19 cellular contexts compared by ENCODE assay signal in the genomic region with DNA sequence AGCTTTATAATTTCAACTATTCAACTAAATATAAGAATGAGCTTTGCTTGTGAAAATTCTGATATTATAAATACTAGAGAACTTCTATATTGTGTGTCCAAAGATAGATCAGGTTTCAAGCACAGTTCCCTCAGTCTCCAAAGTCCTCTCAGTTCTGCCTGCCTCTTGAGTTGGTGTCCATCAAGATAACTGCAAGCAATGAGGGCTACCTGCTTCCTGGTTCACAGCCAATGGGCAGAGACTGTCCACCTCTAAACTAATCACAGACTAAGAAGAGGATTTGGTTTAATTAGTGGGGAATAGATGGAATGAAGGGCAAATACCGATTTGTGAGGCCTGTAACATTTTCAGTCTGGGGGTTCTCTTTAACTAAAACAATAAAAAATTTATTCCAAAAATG. TPM values are rescaled to one million over a fixed set of nuclear protein-coding genes. Genes with fewer than 3 reads are reported as not detected.
DNase-seq lines count a peak whose midpoint lies in the region; ATAC-seq, FAIRE-seq and TF ChIP-seq lines count a peak whose summit lies in the region.
"Had no signal": no experiment of that assay in that cellular context is flagged by ENCODE, and none has a peak within 500 bp of the region (broad histone marks: within the 10 kb centered on the region; RNA-seq: fewer than 3 reads in every experiment).

No MANE protein-coding gene starts in this region.

- TF ChIP-seq EP300 in HepG2 (IDR thresholded peaks at IDR 0.05; ENCODE audit: low read depth in 2 of 2, low read length in 2 of 2) (no peak), HepG2 (CRISPR knock-in tag; IDR thresholded peaks at IDR 0.05; ENCODE audit: borderline replicate concordance) (no peak)

- H4K20me1 ChIP-seq in HepG2 (ENCODE audit: insufficient read depth, low read length), result no peaks in the 10 kb centered on the region
- 0 out of 2 replicates have a peak, but pooled peaks cover 3% of the 10 kb centered on the region for H4K20me1 ChIP-seq in IMR-90 (ENCODE audit: insufficient read depth, low read length)

- H3K36me3 ChIP-seq in HepG2 (replicated peaks in 1 of 2; ENCODE audit: control insufficient read depth in 1 of 2, insufficient read depth in 2 of 2, low read length in 2 of 2) (peaks cover 14 to 46% of the 10 kb centered on the region in 2 experiments), right lobe of liver (no peaks in the 10 kb centered on the region), IMR-90 (ENCODE audit: control insufficient read depth, insufficient read depth, low read length) (no peaks in the 10 kb centered on the region), liver (ENCODE audit: control insufficient read depth in 4 of 4, insufficient read depth in 3 of 4, low read depth in 1 of 4, low read length in 3 of 4) (peaks cover 0 to 4% (median 1%) of the 10 kb centered on the region in 4 donors)
- H3K36me3 ChIP-seq: HAP-1 had no signal

- no peak overlapping the region for H2BK5ac ChIP-seq in IMR-90 (ENCODE audit: low read depth, low read length, poor library complexity, severe bottlenecking)

- H3K4me2 ChIP-seq in HepG2 (ENCODE audit: low read depth, low read length), result no peak overlapping the region
- no peak overlapping the region for H3K4me2 ChIP-seq in IMR-90 (ENCODE audit: low read depth, low read length)

- POLR2A ChIA-PET in HepG2 (lab: Yijun Ruan, JAX), result interaction anchor here (0.8 to 1.5 kb wide), 3 partner anchors 16 to 35 kb away, joined by 3 to 6 read pairs (median 3); no protein-coding TSS in a partner anchor
- POLR2A ChIA-PET in IMR-90 (lab: Charles Lee; ENCODE audit: unreplicated experiment), result no interaction called here

- H2BK20ac ChIP-seq in IMR-90 (ENCODE audit: low read depth, low read length), result no peak overlapping the region

- H3K4me1 ChIP-seq in HepG2 (ENCODE audit: insufficient read depth, low read length) (peaks cover 49% of the 10 kb centered on the region), right lobe of liver (peaks cover 0 to 20% (median 0%) of the 10 kb centered on the region in 4 donors), IMR-90 (ENCODE audit: control insufficient read depth, insufficient read depth, low read length) (peaks cover 10% of the 10 kb centered on the region), liver (ENCODE audit: control insufficient read depth in 4 of 4, insufficient read depth in 4 of 4, low read length in 3 of 4) (peaks cover 3 to 12% (median 8%) of the 10 kb centered on the region in 4 donors)
- H3K4me1 ChIP-seq: HAP-1 had no signal

- H2AFZ ChIP-seq in HepG2 (ENCODE audit: low read length), result no peak overlapping the region
- no peak overlapping the region for H2AFZ ChIP-seq in IMR-90 (replicated peaks; ENCODE audit: low read length, poor library complexity)
- H2AFZ ChIP-seq: GM23248 had no signal

- H3K9me1 ChIP-seq in IMR-90 (ENCODE audit: insufficient read depth, low read length), result peaks cover 2% of the 10 kb centered on the region; the same call in 1 of the 2 replicates

- BruUV-seq in HepG2 (replicated peaks; lab: Mats Ljungman, UMichigan), result no TSS peak
- BruUV-seq in IMR-90 (replicated peaks; lab: Mats Ljungman, UMichigan), result no TSS peak

- H3K9me3 ChIP-seq in HepG2 (ENCODE audit: low read length) (no peaks in the 10 kb centered on the region), right lobe of liver (no peaks in the 10 kb centered on the region), IMR-90 (ENCODE audit: control insufficient read depth, insufficient read depth, low read length) (no peaks in the 10 kb centered on the region), liver (ENCODE audit: control insufficient read depth in 4 of 4, low read length in 3 of 4) (no peaks in the 10 kb centered on the region)
- H3K9me3 ChIP-seq: HAP-1 had no signal

- no peak overlapping the region for H2BK120ac ChIP-seq in IMR-90 (ENCODE audit: low read depth, low read length)

- peak overlapping the region; percentile 4; the same call in 1 of the 2 replicates for H2AK5ac ChIP-seq in IMR-90 (ENCODE audit: low read depth, low read length)

- no peak overlapping the region for H3K9ac ChIP-seq in HepG2 (ENCODE audit: insufficient read depth, low read depth, low read length)
- no peak overlapping the region for H3K9ac ChIP-seq in IMR-90 (ENCODE audit: low read depth, low read length)
- H3K9ac ChIP-seq in liver (ENCODE audit: low read depth in 1 of 2, low read length in 2 of 2), result no peak overlapping the region
- H3K9ac ChIP-seq: GM23248 had no signal

- no peak overlapping the region for H4K91ac ChIP-seq in IMR-90 (ENCODE audit: insufficient read depth, low read depth, low read length)

- no peaks in the 10 kb centered on the region for H3K79me1 ChIP-seq in IMR-90 (ENCODE audit: low read depth in 1 of 2, low read length in 2 of 2)

- dilution Hi-C loops in IMR-90 (cut with HindIII; ENCODE audit: low sequenced_read_pairs, unreplicated experiment), result no loop called here

- H3K79me2 ChIP-seq in HepG2 (ENCODE audit: insufficient read depth, low read length), result peaks cover 47% of the 10 kb centered on the region

- H3K27ac ChIP-seq in HepG2 (ENCODE audit: extremely low read length, insufficient read depth, low read length) (peak overlapping the region; percentile 36), right lobe of liver (no peak overlapping the region), IMR-90 (ENCODE audit: insufficient read depth, low read length) (no peak overlapping the region), liver (ENCODE audit: low read depth in 1 of 2, low read length in 2 of 2) (no peak overlapping the region), substantia nigra (ENCODE audit: low read depth, low read length, poor library complexity, severe bottlenecking) (no peak overlapping the region)
- H3K27ac ChIP-seq: C4-2B, GM23248, HL-60 had no signal

- DNase-seq in HepG2 (ENCODE audit: low spot score) (no peak), right lobe of liver (no peak), IMR-90 (no peak), substantia nigra (lab: John Stamatoyannopoulos, UW) (no peak), NCI-H2081 treated with DMSO at 0.1 percent for 48 hours (lab: John Stamatoyannopoulos, UW) (no peak)
- DNase-seq: AML-193; CD4-positive, alpha-beta T cell; DMS153; DND-41; EL; GM23248; HFFc6; KBM-7 had no signal

- TF ChIP-seq POLR2A in HepG2 (IDR thresholded peaks at IDR 0.05; ENCODE audit: insufficient read depth in 1 of 2, low read depth in 2 of 2, low read length in 2 of 2), result no peak
- no peak for TF ChIP-seq POLR2A in right lobe of liver (IDR thresholded peaks at IDR 0.05)
- no peak for TF ChIP-seq POLR2A in IMR-90 (IDR thresholded peaks at IDR 0.05; ENCODE audit: low read depth, low read length)

- no peak overlapping the region for H3K18ac ChIP-seq in IMR-90 (ENCODE audit: low read depth, low read length)

- TF ChIP-seq CTCF in HepG2 (CRISPR knock-in tag; IDR thresholded peaks at IDR 0.05), result no peak
- no peak for TF ChIP-seq CTCF in right lobe of liver (IDR thresholded peaks at IDR 0.05)
- TF ChIP-seq CTCF in IMR-90 (conservative IDR thresholded peaks at IDR 0.05; ENCODE audit: low read depth, low read length), result no peak
- no peak for TF ChIP-seq CTCF in liver (IDR thresholded peaks at IDR 0.05; ENCODE audit: low read depth, low read length, missing input control)

- H3K4ac ChIP-seq in IMR-90 (ENCODE audit: low read depth, low read length), result no peak overlapping the region

- H4K5ac ChIP-seq in IMR-90 (ENCODE audit: low read depth, low read length), result no peak overlapping the region

- no peak overlapping the region for H3K56ac ChIP-seq in IMR-90 (ENCODE audit: extremely low read depth, insufficient read depth, low read length)

- H3K23ac ChIP-seq in IMR-90 (ENCODE audit: low read depth, low read length), result no peak overlapping the region

- H3K27me3 ChIP-seq in HepG2 (ENCODE audit: control insufficient read depth in 1 of 2, insufficient read depth in 2 of 2, low read length in 2 of 2) (no peaks in the 10 kb centered on the region), right lobe of liver (no peaks in the 10 kb centered on the region), IMR-90 (ENCODE audit: control insufficient read depth, insufficient read depth, low read length) (no peaks in the 10 kb centered on the region), liver (ENCODE audit: control insufficient read depth in 4 of 4, insufficient read depth in 4 of 4, low read length in 3 of 4) (no peaks in the 10 kb centered on the region)

- no peak for FAIRE-seq in HepG2 (lab: Jason Lieb, UNC)
- FAIRE-seq: A204.1, GM12878 had no signal

- TF ChIP-seq RAD21 in HepG2 (CRISPR knock-in tag; IDR thresholded peaks at IDR 0.05), result no peak
- TF ChIP-seq RAD21 in IMR-90 (IDR thresholded peaks at IDR 0.05; ENCODE audit: low read length), result no peak
- TF ChIP-seq RAD21 in liver (IDR thresholded peaks at IDR 0.05), result no peak

- intact Hi-C loops in HepG2 (cut with micrococcal nuclease; ENCODE audit: unreplicated experiment), result no loop called here
- intact Hi-C loops in right lobe of liver (cut with DNase I), result no loop called here
- intact Hi-C loops in IMR-90 (cut with micrococcal nuclease), result no loop called here

- no peak overlapping the region for H2BK15ac ChIP-seq in IMR-90 (ENCODE audit: low read depth, low read length)

- no peak overlapping the region for H2AK9ac ChIP-seq in IMR-90 (replicated peaks; ENCODE audit: low read depth, low read length, poor library complexity)

- 85% methylated on average over 1 of the region's 1 CpG for WGBS in HepG2 (ENCODE audit: low lambda C conversion rate)
- WGBS in right lobe of liver (ENCODE audit: insufficient coverage, low coverage, low lambda C conversion rate, missing lambda C conversion rate), result 100% methylated on average over 1 of the region's 1 CpG
- no CpG with 5 or more reads among the region's 1 CpG for WGBS in IMR-90 (ENCODE audit: extremely low coverage in 2 of 2, insufficient read length in 1 of 2), 2 experiments
- 96% methylated on average over 1 of the region's 1 CpG for WGBS in liver

- CTCF ChIA-PET in HepG2 (lab: Yijun Ruan, JAX; ENCODE audit: low intra/inter-chr PET ratio, low total read pairs), result no interaction called here
- CTCF ChIA-PET in IMR-90 (lab: Yijun Ruan, JAX), result no interaction called here

- no peak overlapping the region for H3K4me3 ChIP-seq in HepG2 (replicated peaks in 1 of 3; ENCODE audit: insufficient read depth in 1 of 3, low read depth in 2 of 3, low read length in 3 of 3)
- H3K4me3 ChIP-seq in right lobe of liver, result no peak overlapping the region
- H3K4me3 ChIP-seq in IMR-90 (ENCODE audit: insufficient read depth, low read depth, low read length), result no peak overlapping the region
- H3K4me3 ChIP-seq in liver (ENCODE audit: low read depth in 1 of 3, low read length in 3 of 3), result no peak overlapping the region
- H3K4me3 ChIP-seq: GM12878, GM23248, HAP-1 had no signal

- no peak overlapping the region for H3K14ac ChIP-seq in IMR-90 (replicated peaks; ENCODE audit: low read depth, low read length)

- ATAC-seq in HepG2 (no peak), right lobe of liver (no peak), IMR-90 (ENCODE audit: low read depth) (no peak)
- ATAC-seq: GM12878 had no signal

- H4K8ac ChIP-seq in IMR-90 (ENCODE audit: low read depth in 2 of 2, low read length in 2 of 2), result no peak overlapping the region

- in situ Hi-C loops in HepG2 (cut with HindIII; ENCODE audit: extremely low pct_ligation_motif_present, low pct_unique_long_range_greater_than_20kb), result no loop called here
- in situ Hi-C loops in IMR-90 (cut with MboI; ENCODE audit: low sequenced_read_pairs), result no loop called here

RNA-seq across cellular contexts. Expression of a gene that starts 41.3 kb away (rescaled TPM):
- total RNA-seq in HepG2 (2016; rRNA removed; fragmentation: Illumina TruSeq; extraction: Trizol), result 376 and 681 TPM in 2 replicates
- 72.5 and 82.8 TPM in 2 replicates for total RNA-seq in HepG2 (2016; cell fraction: cytosol; rRNA removed; fragmentation: Illumina TruSeq; extraction: Trizol; ENCODE audit: low read depth)
- total RNA-seq in HepG2 (2016; cell fraction: insoluble cytoplasmic fraction; rRNA removed; fragmentation: Illumina TruSeq; extraction: Trizol), result 381 and 654 TPM in 2 replicates
- total RNA-seq in HepG2 (2016; cell fraction: membrane; rRNA removed; fragmentation: Illumina TruSeq; extraction: Trizol), result 431 TPM in 2 replicates
- 336 and 365 TPM in 2 replicates for total RNA-seq in HepG2 (2016; cell fraction: nucleus; rRNA removed; fragmentation: Illumina TruSeq; extraction: Trizol)
- 127 and 141 TPM in 2 replicates for polyA plus RNA-seq in HepG2 (2011; rRNA removed)
- 61.2 and 126 TPM in 2 replicates for polyA plus RNA-seq in HepG2 (2011; cell fraction: cytosol; rRNA removed)
- 48.0 and 68.5 TPM in 2 replicates for polyA plus RNA-seq in HepG2 (2011; cell fraction: nucleus; rRNA removed)
- 273 TPM in 2 replicates for polyA plus RNA-seq in HepG2 (2012)
- polyA plus RNA-seq in HepG2 (2016; cell fraction: cytosol; fragmentation: Illumina TruSeq; extraction: Trizol; ENCODE audit: low read depth), result 53.9 and 75.2 TPM in 2 replicates
- 710 and 726 TPM in 2 replicates for polyA plus RNA-seq in HepG2 (2016; cell fraction: insoluble cytoplasmic fraction; fragmentation: Illumina TruSeq; extraction: Trizol; ENCODE audit: low read depth)
- polyA plus RNA-seq in HepG2 (2016; cell fraction: membrane; fragmentation: Illumina TruSeq; extraction: Trizol; ENCODE audit: low read depth), result 254 and 286 TPM in 2 replicates
- 411 and 435 TPM in 2 replicates for polyA plus RNA-seq in HepG2 (2016; cell fraction: nucleus; fragmentation: Illumina TruSeq; extraction: Trizol; ENCODE audit: insufficient read depth, low read depth)
- polyA minus RNA-seq in HepG2 (2011; rRNA and poly(A)+ RNA removed; ENCODE audit: low replicate concordance), result 36.0 and 84.0 TPM in 2 replicates
- polyA minus RNA-seq in HepG2 (2011; cell fraction: cytosol; rRNA and poly(A)+ RNA removed), result 187 and 229 TPM in 2 replicates
- polyA minus RNA-seq in HepG2 (2011; cell fraction: nucleus; rRNA and poly(A)+ RNA removed), result 195 and 232 TPM in 2 replicates
- total RNA-seq in right lobe of liver, result 100 to 1,000 TPM; 147 to 342 (median 225) TPM
- total RNA-seq in IMR-90 (2012; rRNA removed), result 53.1 and 60.0 TPM in 2 replicates
- polyA plus RNA-seq in IMR-90 (2012; rRNA removed), result 16.2 and 31.2 TPM in 2 replicates
- 1.1 and 3.1 TPM in 2 replicates for polyA plus RNA-seq in IMR-90 (2012; cell fraction: cytosol; rRNA removed)
- 1.3 and 21.9 TPM in 2 replicates for polyA plus RNA-seq in IMR-90 (2012; cell fraction: nucleus; rRNA removed; ENCODE audit: low replicate concordance)
- total RNA-seq in liver, result 100 to 1,000 TPM; 190 to 237 TPM
- polyA plus RNA-seq in liver, result 100 to 1,000 TPM in 1 of 2 donors, 10 to 100 TPM in 1; 34.3 to 114 TPM
